8 cellular contexts compared by ENCODE assay signal in the genomic region with DNA sequence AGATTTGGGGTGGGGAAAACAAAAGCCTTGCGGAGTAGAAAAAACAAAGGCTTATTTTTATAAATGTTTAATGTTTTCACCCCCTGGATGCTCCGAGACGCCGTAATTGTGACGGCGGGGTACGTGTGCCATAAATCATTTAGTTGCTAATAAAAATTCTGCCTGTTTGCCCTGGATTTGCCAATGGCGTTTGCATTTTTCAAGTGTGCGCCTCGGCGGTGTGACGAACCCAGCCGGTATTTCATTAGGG. TPM values are rescaled to one million over a fixed set of nuclear protein-coding genes. Genes with fewer than 3 reads are reported as not detected.
DNase-seq lines count a peak whose midpoint lies in the region; ATAC-seq and TF ChIP-seq lines count a peak whose summit lies in the region.

No MANE protein-coding gene starts in this region.

- H3K27me3 ChIP-seq in SK-N-SH (ENCODE audit: insufficient read depth) (no peaks in the 10 kb centered on the region), iPS-20b (ENCODE audit: insufficient read depth, low read length) (peaks cover 86% of the 10 kb centered on the region)

- ATAC-seq in SK-N-SH treated with all-trans-retinoic acid at 6 μM for 48 hours, result no peak
- no peak for ATAC-seq in activated CD8-positive, alpha-beta T cell treated with anti-CD3 and anti-CD28 coated beads, Interleukin-2, amount 10 ng/mL, durations not matched to agents 7 days and 5 days

- H3K9ac ChIP-seq in SK-N-SH, result peak overlapping the region; percentile 98
- peak overlapping the region; percentile 88 for H3K9ac ChIP-seq in iPS-20b (ENCODE audit: low read depth, low read length)

- 1% methylated on average over 13 of the region's 13 CpGs for WGBS in SK-N-SH (ENCODE audit: low lambda C conversion rate)

- CTCF ChIA-PET in SK-N-SH (lab: Yijun Ruan, JAX), result interaction anchor here (1.2 to 2.4 kb wide), 3 partner anchors 24 to 161 kb away, joined by 4 to 20 read pairs (median 7); no protein-coding TSS in a partner anchor
- CTCF ChIA-PET in activated CD8-positive, alpha-beta T cell treated with anti-CD3 and anti-CD28 coated beads, Interleukin-2, amount 10 ng/mL, durations not matched to agents 7 days and 5 days (lab: Charles Lee), result interaction anchor here (0.6 kb wide), 1 partner anchor 11 kb away, joined by 3 read pairs; no protein-coding TSS in a partner anchor

- no peak overlapping the region for H2AFZ ChIP-seq in SK-N-SH (ENCODE audit: low read depth)

- H3K4me3 Mint-ChIP-seq in activated CD8-positive, alpha-beta T cell treated with anti-CD3 and anti-CD28 coated beads, Interleukin-2, amount 10 ng/mL, durations not matched to agents 7 days and 5 days, result peak overlapping the region; percentile 8

- H3K9me2 ChIP-seq in SK-N-SH, result no peaks in the 10 kb centered on the region

- no peak for TF ChIP-seq CTCF in SK-N-SH (IDR thresholded peaks at IDR 0.05)

- no peak; a peak in 1 of 4 replicates for TF ChIP-seq EP300 in SK-N-SH (IDR thresholded peaks at IDR 0.05; ENCODE audit: borderline replicate concordance in 1 of 2, low read depth in 1 of 2, low read length in 1 of 2)

- H3K4me3 ChIP-seq in SK-N-SH (ENCODE audit: low read depth in 2 of 2, low read length in 1 of 2) (peak overlapping the region; percentile 99 to 100), iPS-20b (ENCODE audit: low read length) (peak overlapping the region; percentile 87)

- peak overlapping the region; percentile 100 for H3K4me2 ChIP-seq in SK-N-SH

- TF ChIP-seq RAD21 in SK-N-SH (IDR thresholded peaks at IDR 0.05; ENCODE audit: low read length), result no peak

- H3K79me2 ChIP-seq in SK-N-SH (ENCODE audit: insufficient read depth), result peaks cover 96% of the 10 kb centered on the region

- H3K27me3 Mint-ChIP-seq in activated CD8-positive, alpha-beta T cell treated with anti-CD3 and anti-CD28 coated beads, Interleukin-2, amount 10 ng/mL, durations not matched to agents 7 days and 5 days (ENCODE audit: low read depth), result peaks cover 66% of the 10 kb centered on the region

- no peak for DNase-seq in SK-N-SH
- DNase-seq in activated CD8-positive, alpha-beta T cell treated with anti-CD3 and anti-CD28 coated beads, Interleukin-2, amount 10 ng/mL, durations not matched to agents 7 days and 5 days, result no peak
- DNase-seq in substantia nigra (lab: John Stamatoyannopoulos, UW), result peak in 2 of 49 donors; percentile 59 to 66
- DNase-seq in globus pallidus (ENCODE audit: low spot score), result no peak
- no peak for DNase-seq in AML-193 (lab: John Stamatoyannopoulos, UW)
- DNase-seq in SIG-M5 (lab: John Stamatoyannopoulos, UW), result no peak

- POLR2A ChIA-PET in SK-N-SH (lab: Yijun Ruan, JAX), result interaction anchor here (1.8 kb wide), 2 partner anchors 10 to 71 kb away, joined by 5 to 10 read pairs; no protein-coding TSS in a partner anchor
- POLR2A ChIA-PET in activated CD8-positive, alpha-beta T cell treated with anti-CD3 and anti-CD28 coated beads, Interleukin-2, amount 10 ng/mL, durations not matched to agents 7 days and 5 days (lab: Charles Lee), result no interaction called here

- peaks cover 9 to 22% of the 10 kb centered on the region in 2 experiments; a peak in 3 of 4 replicates for H3K4me1 ChIP-seq in SK-N-SH (ENCODE audit: control insufficient read depth in 1 of 2, insufficient read depth in 2 of 2, low read depth in 1 of 2, low read length in 1 of 2)
- peaks cover 8% of the 10 kb centered on the region; the same call in 1 of the 2 replicates for H3K4me1 ChIP-seq in iPS-20b (ENCODE audit: insufficient read depth, low read length)

- H3K9me3 ChIP-seq in SK-N-SH (no peaks in the 10 kb centered on the region), iPS-20b (ENCODE audit: insufficient read depth, low read depth, low read length) (no peaks in the 10 kb centered on the region)

- peak overlapping the region; percentile 97 for H3K27ac ChIP-seq in SK-N-SH (ENCODE audit: low read depth in 2 of 2, low read length in 1 of 2)
- H3K27ac ChIP-seq in iPS-20b (ENCODE audit: low read length), result peak overlapping the region; percentile 40
- H3K27ac ChIP-seq in substantia nigra (ENCODE audit: low read depth, low read length, poor library complexity, severe bottlenecking), result peak overlapping the region; percentile 100

- peaks cover 40% of the 10 kb centered on the region for H3F3A ChIP-seq in SK-N-SH (replicated peaks; ENCODE audit: insufficient read depth)

- H3K27ac Mint-ChIP-seq in activated CD8-positive, alpha-beta T cell treated with anti-CD3 and anti-CD28 coated beads, Interleukin-2, amount 10 ng/mL, durations not matched to agents 7 days and 5 days, result no peak overlapping the region

- H3K36me3 Mint-ChIP-seq in activated CD8-positive, alpha-beta T cell treated with anti-CD3 and anti-CD28 coated beads, Interleukin-2, amount 10 ng/mL, durations not matched to agents 7 days and 5 days (ENCODE audit: low read depth), result no peaks in the 10 kb centered on the region

- H4K20me1 ChIP-seq in SK-N-SH (ENCODE audit: insufficient read depth), result peaks cover 13% of the 10 kb centered on the region; the same call in 1 of the 2 replicates

- H3K36me3 ChIP-seq in SK-N-SH (replicated peaks in 1 of 2; ENCODE audit: control insufficient read depth in 1 of 2, insufficient read depth in 2 of 2, low read length in 1 of 2), result peaks cover 0 to 3% of the 10 kb centered on the region in 2 experiments
- no peaks in the 10 kb centered on the region for H3K36me3 ChIP-seq in iPS-20b (ENCODE audit: insufficient read depth, low read depth, low read length)

- H3K4me1 Mint-ChIP-seq in activated CD8-positive, alpha-beta T cell treated with anti-CD3 and anti-CD28 coated beads, Interleukin-2, amount 10 ng/mL, durations not matched to agents 7 days and 5 days (ENCODE audit: low read depth), result peaks cover 52% of the 10 kb centered on the region

- no peaks in the 10 kb centered on the region for H3K9me3 Mint-ChIP-seq in activated CD8-positive, alpha-beta T cell treated with anti-CD3 and anti-CD28 coated beads, Interleukin-2, amount 10 ng/mL, durations not matched to agents 7 days and 5 days (ENCODE audit: insufficient read depth)

TF ChIP-seq in SK-N-SH, 30 proteins besides CTCF, POLR2A, EP300 and RAD21:
- no peak for TF ChIP-seq MEF2A (IDR thresholded peaks at IDR 0.05; ENCODE audit: borderline replicate concordance, low read depth)
- no peak; the same call in 1 of the 2 replicates for TF ChIP-seq JUND (IDR thresholded peaks at IDR 0.05)
- TF ChIP-seq PBX3 (IDR thresholded peaks at IDR 0.05), result peak; percentile 30; the same call in 1 of the 2 replicates
- TF ChIP-seq POLR2AphosphoS5 (IDR thresholded peaks at IDR 0.05; ENCODE audit: low read depth, low read length), result no peak
- TF ChIP-seq NFIC (IDR thresholded peaks at IDR 0.05; ENCODE audit: borderline replicate concordance), result no peak
TF ChIP-seq in SK-N-SH: peak in this region for 1.

TF ChIP-seq in SK-N-SH treated with all-trans-retinoic acid at 6 μM for 48 hours, 23 proteins besides CTCF, POLR2A, EP300 and RAD21 (continues in another document):
- TF ChIP-seq ZFP3 (CRISPR knock-in tag; IDR thresholded peaks at IDR 0.05) (no peak), TOX (CRISPR knock-in tag; IDR thresholded peaks at IDR 0.05; ENCODE audit: borderline replicate concordance) (no peak), ARNTL (CRISPR knock-in tag; IDR thresholded peaks at IDR 0.05; ENCODE audit: borderline replicate concordance, low read depth) (no peak), POU6F1 (CRISPR knock-in tag; IDR thresholded peaks at IDR 0.05; ENCODE audit: borderline replicate concordance, low read depth) (no peak), BACH2 (CRISPR knock-in tag; IDR thresholded peaks at IDR 0.05; ENCODE audit: borderline replicate concordance) (no peak), ZNF70 (CRISPR knock-in tag; IDR thresholded peaks at IDR 0.05) (no peak), PPARA (CRISPR knock-in tag; IDR thresholded peaks at IDR 0.05; ENCODE audit: borderline replicate concordance) (no peak), ZNF8 (CRISPR knock-in tag; IDR thresholded peaks at IDR 0.05) (no peak), ZC3H10 (CRISPR knock-in tag; IDR thresholded peaks at IDR 0.05) (no peak), TCF4 (CRISPR knock-in tag; IDR thresholded peaks at IDR 0.05; ENCODE audit: borderline replicate concordance) (no peak), ISL1 (CRISPR knock-in tag; IDR thresholded peaks at IDR 0.05) (no peak), ZNF565 (CRISPR knock-in tag; conservative IDR thresholded peaks at IDR 0.05; ENCODE audit: low read depth) (no peak), ESRRG (CRISPR knock-in tag; IDR thresholded peaks at IDR 0.05) (no peak)
- TF ChIP-seq, protein P1, sequence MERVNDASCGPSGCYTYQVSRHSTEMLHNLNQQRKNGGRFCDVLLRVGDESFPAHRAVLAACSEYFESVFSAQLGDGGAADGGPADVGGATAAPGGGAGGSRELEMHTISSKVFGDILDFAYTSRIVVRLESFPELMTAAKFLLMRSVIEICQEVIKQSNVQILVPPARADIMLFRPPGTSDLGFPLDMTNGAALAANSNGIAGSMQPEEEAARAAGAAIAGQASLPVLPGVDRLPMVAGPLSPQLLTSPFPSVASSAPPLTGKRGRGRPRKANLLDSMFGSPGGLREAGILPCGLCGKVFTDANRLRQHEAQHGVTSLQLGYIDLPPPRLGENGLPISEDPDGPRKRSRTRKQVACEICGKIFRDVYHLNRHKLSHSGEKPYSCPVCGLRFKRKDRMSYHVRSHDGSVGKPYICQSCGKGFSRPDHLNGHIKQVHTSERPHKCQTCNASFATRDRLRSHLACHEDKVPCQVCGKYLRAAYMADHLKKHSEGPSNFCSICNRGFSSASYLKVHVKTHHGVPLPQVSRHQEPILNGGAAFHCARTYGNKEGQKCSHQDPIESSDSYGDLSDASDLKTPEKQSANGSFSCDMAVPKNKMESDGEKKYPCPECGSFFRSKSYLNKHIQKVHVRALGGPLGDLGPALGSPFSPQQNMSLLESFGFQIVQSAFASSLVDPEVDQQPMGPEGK (CRISPR knock-in tag; IDR thresholded peaks at IDR 0.05; ENCODE audit: borderline replicate concordance), result no peak

RNA-seq across cellular contexts. Expression of gene TNRC18, which starts 2.5 kb away (rescaled TPM):
- polyA plus RNA-seq in SK-N-SH (2012; rRNA removed), result 19.9 and 34.4 TPM in 2 replicates
- 20.4 and 25.5 TPM in 2 replicates for polyA plus RNA-seq in SK-N-SH (2012; cell fraction: cytosol; rRNA removed)
- polyA plus RNA-seq in SK-N-SH (2012; cell fraction: nucleus; rRNA removed), result 78.0 and 126 TPM in 2 replicates
- total RNA-seq in activated CD8-positive, alpha-beta T cell treated with anti-CD3 and anti-CD28 coated beads, Interleukin-2, amount 10 ng/mL, durations not matched to agents 7 days and 5 days, result 10 to 100 TPM; 46.1 to 52.1 TPM

Comparison
In these comparisons a context has a peak if more than half of its experiments do, and no peak if none do; other contexts are left out.
1. H3K27ac ChIP-seq: peak in every context shown above with its lines; median percentile 100 in substantia nigra; 97 in SK-N-SH; 40 in iPS-20b.